Comparison of ENCODE assay signal across 24 cellular contexts in the genomic region with DNA sequence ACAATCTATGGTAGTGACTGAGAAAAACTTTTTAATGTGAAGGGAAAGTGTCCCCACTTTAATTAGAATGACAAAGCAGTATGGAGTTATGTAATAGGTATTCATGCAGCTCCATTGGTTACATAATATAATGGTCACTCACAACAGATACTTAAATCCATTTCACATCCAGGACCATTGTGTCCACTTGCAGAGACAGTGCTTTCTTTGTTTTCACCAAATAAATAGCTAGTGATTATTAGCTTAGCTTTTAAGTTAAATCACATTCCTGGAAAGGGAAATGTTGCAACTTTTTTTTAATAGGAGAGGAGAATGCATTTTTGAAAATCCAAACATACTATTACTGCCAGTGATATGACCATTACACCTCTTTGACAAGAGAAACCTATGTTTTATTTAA. TPM values are rescaled to one million over a fixed set of nuclear protein-coding genes. Genes with fewer than 3 reads are reported as not detected.
A peak's percentile ranks its signal among the peaks of the same experiment; 100 is the strongest.
DNase-seq lines count a peak whose midpoint lies in the region; ATAC-seq and TF ChIP-seq lines count a peak whose summit lies in the region.
"Had no signal": no experiment of that assay in that cellular context is flagged by ENCODE, and none has a peak within 500 bp of the region (broad histone marks: within the 10 kb centered on the region; RNA-seq: fewer than 3 reads in every experiment).

No MANE protein-coding gene starts in this region.

- no peaks in the 10 kb centered on the region for H3K9me3 ChIP-seq in colonic mucosa
- H3K9me3 ChIP-seq: heart right ventricle, MG63, ovary, uterus had no signal

- no peak overlapping the region for H3K4me3 Mint-ChIP-seq in stimulated activated effector memory CD8-positive, alpha-beta T cell treated with anti-CD3 and anti-CD28 coated beads, Interleukin-12 subunit alpha, Interleukin-12 subunit beta, amount 100 ng/mL, for 72 hours
- H3K4me3 Mint-ChIP-seq: activated naive CD4-positive, alpha-beta T cell treated with anti-CD3 and anti-CD28 coated beads, Interleukin-2, amount 10 ng/mL, durations not matched to agents 7 days and 5 days; CD4-positive, alpha-beta T cell; natural killer cell; WTC11 had no signal

- TF ChIP-seq CTCF in colonic mucosa (IDR thresholded peaks at IDR 0.05): no peak

- H3K27ac ChIP-seq in substantia nigra (ENCODE audit: low read depth, low read length, poor library complexity, severe bottlenecking) (peak overlapping the region; percentile 66), colonic mucosa (no peak overlapping the region)
- H3K27ac ChIP-seq: heart right ventricle, ovary, uterus had no signal

- H3K27ac Mint-ChIP-seq in stimulated activated effector memory CD8-positive, alpha-beta T cell treated with anti-CD3 and anti-CD28 coated beads, Interleukin-12 subunit alpha, Interleukin-12 subunit beta, amount 100 ng/mL, for 72 hours: no peak overlapping the region
- H3K27ac Mint-ChIP-seq: activated naive CD4-positive, alpha-beta T cell treated with anti-CD3 and anti-CD28 coated beads, Interleukin-2, amount 10 ng/mL, durations not matched to agents 7 days and 5 days; CD4-positive, alpha-beta T cell; natural killer cell; WTC11 had no signal

- no peaks in the 10 kb centered on the region for H3K4me1 Mint-ChIP-seq in stimulated activated effector memory CD8-positive, alpha-beta T cell treated with anti-CD3 and anti-CD28 coated beads, Interleukin-12 subunit alpha, Interleukin-12 subunit beta, amount 100 ng/mL, for 72 hours
- H3K4me1 Mint-ChIP-seq: activated naive CD4-positive, alpha-beta T cell treated with anti-CD3 and anti-CD28 coated beads, Interleukin-2, amount 10 ng/mL, durations not matched to agents 7 days and 5 days; natural killer cell; WTC11 had no signal

- no peaks in the 10 kb centered on the region for H3K9me3 Mint-ChIP-seq in stimulated activated effector memory CD8-positive, alpha-beta T cell treated with anti-CD3 and anti-CD28 coated beads, Interleukin-12 subunit alpha, Interleukin-12 subunit beta, amount 100 ng/mL, for 72 hours
- H3K9me3 Mint-ChIP-seq: activated naive CD4-positive, alpha-beta T cell treated with anti-CD3 and anti-CD28 coated beads, Interleukin-2, amount 10 ng/mL, durations not matched to agents 7 days and 5 days; CD4-positive, alpha-beta T cell; natural killer cell had no signal

- no peaks in the 10 kb centered on the region for H3K27me3 ChIP-seq in colonic mucosa
- H3K27me3 ChIP-seq: heart right ventricle, MG63, ovary, uterus had no signal

- DNase-seq in COLO829 (ENCODE audit: low spot score) (peak; percentile 76), cerebellum (ENCODE audit: low spot score) (peak; percentile 15), midbrain (lab: John Stamatoyannopoulos, UW) (peak; percentile 58), substantia nigra (lab: John Stamatoyannopoulos, UW) (no peak), colonic mucosa (no peak)
- DNase-seq in stimulated activated effector memory CD8-positive, alpha-beta T cell treated with anti-CD3 and anti-CD28 coated beads, Interleukin-12 subunit alpha, Interleukin-12 subunit beta, amount 100 ng/mL, for 72 hours (ENCODE audit: low spot score in 2 of 2): no peak
- DNase-seq: activated naive CD4-positive, alpha-beta T cell treated with anti-CD3 and anti-CD28 coated beads, Interleukin-2, amount 10 ng/mL, durations not matched to agents 7 days and 5 days; amygdala; CD4-positive, alpha-beta T cell; heart right ventricle; MG63; natural killer cell; NCI-H1417; NCI-H446 treated with DMSO at 0.1 percent for 48 hours; ovary; PC-3; SIG-M5; SW 1271; T1000; uterus had no signal

- H3K9ac ChIP-seq in colonic mucosa (ENCODE audit: low read depth in 2 of 2, low read length in 2 of 2): no peak overlapping the region

- no peak overlapping the region for H3K4me3 ChIP-seq in colonic mucosa
- H3K4me3 ChIP-seq: heart right ventricle, K562, MG63, ovary, uterus had no signal

- no peaks in the 10 kb centered on the region for H3K36me3 Mint-ChIP-seq in stimulated activated effector memory CD8-positive, alpha-beta T cell treated with anti-CD3 and anti-CD28 coated beads, Interleukin-12 subunit alpha, Interleukin-12 subunit beta, amount 100 ng/mL, for 72 hours
- H3K36me3 Mint-ChIP-seq: activated naive CD4-positive, alpha-beta T cell treated with anti-CD3 and anti-CD28 coated beads, Interleukin-2, amount 10 ng/mL, durations not matched to agents 7 days and 5 days; natural killer cell; WTC11 had no signal

- intact Hi-C loops in colonic mucosa (cut with DNase I): no loop called here

- no peaks in the 10 kb centered on the region for H3K36me3 ChIP-seq in colonic mucosa
- H3K36me3 ChIP-seq: MG63, ovary, uterus had no signal

- no peak for ATAC-seq in stimulated activated effector memory CD8-positive, alpha-beta T cell treated with anti-CD3 and anti-CD28 coated beads, Interleukin-12 subunit alpha, Interleukin-12 subunit beta, amount 100 ng/mL, for 72 hours
- ATAC-seq in GM19455 (IDR thresholded peaks at IDR 0.05; ENCODE audit: unreplicated experiment): no peak
- ATAC-seq: heart right ventricle, K562, left lobe of liver, natural killer cell, PC-3, WTC11 had no signal

- no peaks in the 10 kb centered on the region for H3K4me1 ChIP-seq in colonic mucosa
- H3K4me1 ChIP-seq: uterus had no signal

RNA-seq across cellular contexts. Expression of gene RGL1, which starts 22.9 kb away (rescaled TPM):
- 27.2 TPM for total RNA-seq in cerebellum
- total RNA-seq in colonic mucosa: 1 to 10 TPM; 4.0 to 9.5 TPM

Comparison
In these comparisons a context has a peak if more than half of its experiments do, and no peak if none do; other contexts are left out.
1. DNase-seq: peak in COLO829 (single experiment), cerebellum (single experiment) and midbrain (single experiment); none in substantia nigra (0 of 49), stimulated activated effector memory CD8-positive, alpha-beta T cell treated with anti-CD3 and anti-CD28 coated beads, Interleukin-12 subunit alpha, Interleukin-12 subunit beta, amount 100 ng/mL, for 72 hours (0 of 2) and colonic mucosa (single experiment).